Comparison of ENCODE assay signal across 8 cellular contexts in genomic region chr17:49992933-49993422, GRCh38. TPM values are rescaled to one million over a fixed set of nuclear protein-coding genes. Genes with fewer than 3 reads are reported as not detected.
A peak's percentile ranks its signal among the peaks of the same experiment; 100 is the strongest.
DNase-seq lines count a peak whose midpoint lies in the region; ATAC-seq and TF ChIP-seq lines count a peak whose summit lies in the region.

No MANE protein-coding gene starts in this region.

- intact Hi-C loops in mammary epithelial cell (cut with micrococcal nuclease), result no loop called here

- no peaks in the 10 kb centered on the region for H3K9me3 ChIP-seq in mammary epithelial cell (replicated peaks; ENCODE audit: insufficient read depth, low read length)

- H3K27me3 Mint-ChIP-seq in activated naive CD4-positive, alpha-beta T cell treated with anti-CD3 and anti-CD28 coated beads, Interleukin-2, amount 10 ng/mL, durations not matched to agents 7 days and 5 days, result peaks cover 100% of the 10 kb centered on the region
- H3K27me3 Mint-ChIP-seq in mesothelial cell of epicardium (ENCODE audit: low read depth) (peaks cover 40% of the 10 kb centered on the region), type B pancreatic cell (peaks cover 76% of the 10 kb centered on the region)

- TF ChIP-seq CTCF in mammary epithelial cell (conservative IDR thresholded peaks at IDR 0.05 in 1 of 2, IDR thresholded peaks at IDR 0.05 in 1 of 2; ENCODE audit: extremely low read depth in 1 of 2, insufficient read depth in 1 of 2, low read depth in 1 of 2, low read length in 2 of 2) (no peak), mesothelial cell of epicardium (IDR thresholded peaks at IDR 0.05; ENCODE audit: unreplicated experiment) (no peak), type B pancreatic cell (conservative IDR thresholded peaks at IDR 0.05) (no peak)

- H3K4me1 Mint-ChIP-seq in activated naive CD4-positive, alpha-beta T cell treated with anti-CD3 and anti-CD28 coated beads, Interleukin-2, amount 10 ng/mL, durations not matched to agents 7 days and 5 days, result peaks cover 34% of the 10 kb centered on the region
- H3K4me1 Mint-ChIP-seq in mesothelial cell of epicardium (peaks cover 37% of the 10 kb centered on the region), type B pancreatic cell (ENCODE audit: unreplicated experiment) (peaks cover 32% of the 10 kb centered on the region)

- no peak overlapping the region for H3K27ac Mint-ChIP-seq in activated naive CD4-positive, alpha-beta T cell treated with anti-CD3 and anti-CD28 coated beads, Interleukin-2, amount 10 ng/mL, durations not matched to agents 7 days and 5 days
- H3K27ac Mint-ChIP-seq in activated naive CD4-positive, alpha-beta T cell treated with anti-CD3 and anti-CD28 coated beads, Interleukin-2, amount 50 U/mL, for 72 hours, result no peak overlapping the region
- no peak overlapping the region for H3K27ac Mint-ChIP-seq in mesothelial cell of epicardium
- H3K27ac Mint-ChIP-seq in type B pancreatic cell, result no peak overlapping the region

- peak overlapping the region; percentile 49 for H3K4me3 Mint-ChIP-seq in activated naive CD4-positive, alpha-beta T cell treated with anti-CD3 and anti-CD28 coated beads, Interleukin-2, amount 10 ng/mL, durations not matched to agents 7 days and 5 days
- H3K4me3 Mint-ChIP-seq in mesothelial cell of epicardium, result peak overlapping the region; percentile 64
- H3K4me3 Mint-ChIP-seq in type B pancreatic cell, result peak overlapping the region; percentile 88

- peaks cover 28% of the 10 kb centered on the region for H3K4me1 ChIP-seq in mammary epithelial cell (ENCODE audit: insufficient read depth, low read length)

- no peaks in the 10 kb centered on the region for H4K20me1 ChIP-seq in mammary epithelial cell (ENCODE audit: insufficient read depth, low read length)

- peak overlapping the region; percentile 84 for H2AFZ ChIP-seq in mammary epithelial cell (ENCODE audit: low read depth, low read length)

- BruUV-seq in mammary epithelial cell (replicated peaks; lab: Mats Ljungman, UMichigan), result no TSS peak

- no peak overlapping the region for H3K9ac ChIP-seq in mammary epithelial cell (ENCODE audit: insufficient read depth, low read length)

- CTCF ChIA-PET in activated naive CD4-positive, alpha-beta T cell treated with anti-CD3 and anti-CD28 coated beads, Interleukin-2, amount 10 ng/mL, durations not matched to agents 7 days and 5 days (lab: Charles Lee), result interaction anchor here (0.8 to 1.5 kb wide), 2 partner anchors 40 to 76 kb away, joined by 3 to 6 read pairs; no protein-coding TSS in a partner anchor
- CTCF ChIA-PET in mammary epithelial cell (lab: Charles Lee; ENCODE audit: low non-redundant PET), result no interaction called here

- no peaks in the 10 kb centered on the region for H3K36me3 ChIP-seq in mammary epithelial cell (ENCODE audit: insufficient read depth, low read length)

- no peaks in the 10 kb centered on the region for H3K27me3 ChIP-seq in mammary epithelial cell (ENCODE audit: insufficient read depth, low read length)

- dilution Hi-C loops in mammary epithelial cell (cut with HindIII; ENCODE audit: low sequenced_read_pairs), result loop anchor here (10.0 kb wide), 1 partner anchor 82 kb away; no protein-coding TSS in a partner anchor

- no peak for ATAC-seq in activated naive CD4-positive, alpha-beta T cell treated with anti-CD3 and anti-CD28 coated beads, Interleukin-2, amount 50 U/mL, for 72 hours
- ATAC-seq in GM18502 (IDR thresholded peaks at IDR 0.05; ENCODE audit: poor library complexity, unreplicated experiment), result no peak

- H3K27ac ChIP-seq in mammary epithelial cell (ENCODE audit: insufficient read depth, low read depth, low read length), result no peak overlapping the region

- in situ Hi-C loops in mammary epithelial cell (cut with MboI; ENCODE audit: low sequenced_read_pairs in 2 of 2), result loop anchor here in 1 of 2 donors (10.0 kb wide), 1 partner anchor 288 kb away; the partner anchor contains the start of gene SLC35B1

- no peaks in the 10 kb centered on the region for H3K79me2 ChIP-seq in mammary epithelial cell (ENCODE audit: insufficient read depth, low read length)

- DNase-seq in activated naive CD4-positive, alpha-beta T cell treated with anti-CD3 and anti-CD28 coated beads, Interleukin-2, amount 10 ng/mL, durations not matched to agents 7 days and 5 days, result no peak
- no peak for DNase-seq in activated naive CD4-positive, alpha-beta T cell treated with anti-CD3 and anti-CD28 coated beads, Interleukin-2, amount 50 U/mL, for 72 hours (ENCODE audit: low spot score in 2 of 2)
- DNase-seq in mammary epithelial cell (no peak), mesothelial cell of epicardium (ENCODE audit: low spot score in 2 of 2, unreplicated experiment in 2 of 2) (no peak), type B pancreatic cell (ENCODE audit: extremely low spot score, unreplicated experiment) (no peak), nucleus accumbens (lab: John Stamatoyannopoulos, UW) (no peak), midbrain (lab: John Stamatoyannopoulos, UW) (no peak)

- H3K4me2 ChIP-seq in mammary epithelial cell (ENCODE audit: insufficient read depth, low read depth, low read length), result peak overlapping the region; percentile 84

- no peaks in the 10 kb centered on the region for H3K9me3 Mint-ChIP-seq in activated naive CD4-positive, alpha-beta T cell treated with anti-CD3 and anti-CD28 coated beads, Interleukin-2, amount 10 ng/mL, durations not matched to agents 7 days and 5 days
- H3K9me3 Mint-ChIP-seq in activated naive CD4-positive, alpha-beta T cell treated with anti-CD3 and anti-CD28 coated beads, Interleukin-2, amount 50 U/mL, for 72 hours, result no peaks in the 10 kb centered on the region
- no peaks in the 10 kb centered on the region for H3K9me3 Mint-ChIP-seq in mesothelial cell of epicardium
- H3K9me3 Mint-ChIP-seq in type B pancreatic cell, result no peaks in the 10 kb centered on the region

- H3K4me3 ChIP-seq in mammary epithelial cell (replicated peaks in 1 of 3; ENCODE audit: insufficient read depth in 1 of 3, low read depth in 2 of 3, low read length in 3 of 3), result peak overlapping the region in 2 of 3 experiments; percentile 43 to 45

- 45% methylated on average over 19 of the region's 23 CpGs for WGBS in mammary epithelial cell (ENCODE audit: low coverage, missing lambda C conversion rate)

- H3K36me3 Mint-ChIP-seq in activated naive CD4-positive, alpha-beta T cell treated with anti-CD3 and anti-CD28 coated beads, Interleukin-2, amount 10 ng/mL, durations not matched to agents 7 days and 5 days, result peaks cover 6% of the 10 kb centered on the region
- peaks cover 8 to 12% of the 10 kb centered on the region in 2 donors for H3K36me3 Mint-ChIP-seq in activated naive CD4-positive, alpha-beta T cell treated with anti-CD3 and anti-CD28 coated beads, Interleukin-2, amount 50 U/mL, for 72 hours
- H3K36me3 Mint-ChIP-seq in mesothelial cell of epicardium, result no peaks in the 10 kb centered on the region
- H3K36me3 Mint-ChIP-seq in type B pancreatic cell, result peaks cover 3% of the 10 kb centered on the region

RNA-seq across cellular contexts. Expression of gene DLX3, which starts 2.0 kb away (rescaled TPM):
- total RNA-seq in activated naive CD4-positive, alpha-beta T cell treated with anti-CD3 and anti-CD28 coated beads, Interleukin-2, amount 50 U/mL, for 72 hours, result under 1 TPM in 1 of 2 donors, not detected in 1; 0.10 TPM
- total RNA-seq in mammary epithelial cell, result under 1 TPM; 0.33 to 0.42 TPM
- 0.18 TPM for polyA plus RNA-seq in mammary epithelial cell
- polyA minus RNA-seq in mammary epithelial cell, result not detected
- total RNA-seq in mesothelial cell of epicardium, result 5.2 to 7.7 TPM (median 6.6 TPM) in 3 replicates
- 15.9 and 16.7 TPM in 2 replicates for total RNA-seq in type B pancreatic cell (ENCODE audit: low replicate concordance)

RNA-seq across cellular contexts. Expression of gene DLX4, which starts 24.0 kb away (rescaled TPM):
- under 1 TPM; 0.27 to 0.56 TPM for total RNA-seq in activated naive CD4-positive, alpha-beta T cell treated with anti-CD3 and anti-CD28 coated beads, Interleukin-2, amount 50 U/mL, for 72 hours
- under 1 TPM in 1 of 2 donors, not detected in 1; 0.49 TPM for total RNA-seq in mammary epithelial cell
- polyA plus RNA-seq in mammary epithelial cell, result 0.14 TPM
- polyA minus RNA-seq in mammary epithelial cell, result not detected
- 2.6 to 2.8 TPM (median 2.7 TPM) in 3 replicates for total RNA-seq in mesothelial cell of epicardium
- 3.1 and 10.4 TPM in 2 replicates for total RNA-seq in type B pancreatic cell (ENCODE audit: low replicate concordance)
